Comparison of ENCODE assay signal across 8 cellular contexts in genomic region chrX:102768984-102769761, GRCh38. TPM values are rescaled to one million over a fixed set of nuclear protein-coding genes. Genes with fewer than 3 reads are reported as not detected.
DNase-seq lines count a peak whose midpoint lies in the region; ATAC-seq and TF ChIP-seq lines count a peak whose summit lies in the region.

No MANE protein-coding gene starts in this region.

- peak overlapping the region; percentile 99 for H3K27ac Mint-ChIP-seq in Caco-2 (ENCODE audit: unreplicated experiment)

- TF ChIP-seq CTCF in Caco-2 (IDR thresholded peaks at IDR 0.05; ENCODE audit: insufficient read depth in 1 of 2, low read depth in 1 of 2, low read length in 1 of 2, severe bottlenecking in 1 of 2, unreplicated experiment in 1 of 2) (no peak), GM20000 (IDR thresholded peaks at IDR 0.05; ENCODE audit: extremely low read depth, missing control alignments) (no peak), epithelial cell of esophagus (IDR thresholded peaks at IDR 0.05; ENCODE audit: insufficient read depth, low read depth, low read length, missing control alignments) (no peak), mucosa of descending colon (IDR thresholded peaks at IDR 0.05) (no peak)

- H3K9me3 ChIP-seq in Caco-2: no peaks in the 10 kb centered on the region
- H3K9me3 ChIP-seq in mucosa of descending colon: no peaks in the 10 kb centered on the region

- CTCF ChIA-PET in Caco-2 (lab: Charles Lee): no interaction called here

- POLR2A ChIA-PET in Caco-2 (lab: Charles Lee): interaction anchor here (0.6 kb wide), 1 partner anchor 180 kb away, joined by 3 read pairs; no protein-coding TSS in a partner anchor

- intact Hi-C loops in Caco-2 (cut with micrococcal nuclease; ENCODE audit: unreplicated experiment): loop anchor here (2.0 kb wide), 1 partner anchor 110 kb away; no protein-coding TSS in a partner anchor
- intact Hi-C loops in mucosa of descending colon (cut with DNase I, micrococcal nuclease): no loop called here

- H3K9me3 Mint-ChIP-seq in Caco-2 (ENCODE audit: unreplicated experiment): no peaks in the 10 kb centered on the region

- H3K4me1 Mint-ChIP-seq in Caco-2 (ENCODE audit: low read depth, unreplicated experiment): no peaks in the 10 kb centered on the region

- BruUV-seq in Caco-2 (replicated peaks; lab: Mats Ljungman, UMichigan): TSS peak; percentile 52

- peak overlapping the region; percentile 88 for H3K4me3 Mint-ChIP-seq in Caco-2 (ENCODE audit: unreplicated experiment)

- peak; percentile 85 to 89 for DNase-seq in Caco-2
- DNase-seq in GM20000 (ENCODE audit: low spot score): peak; percentile 68
- peak; percentile 71 for DNase-seq in HS-5 (ENCODE audit: low read depth)
- peak; percentile 48 to 51 for DNase-seq in NOMO-1 (lab: John Stamatoyannopoulos, UW; ENCODE audit: unreplicated experiment in 2 of 2)
- peak; percentile 58 for DNase-seq in activated CD8-positive, alpha-beta memory T cell treated with anti-CD3 and anti-CD28 coated beads, Interleukin-2, amount 50 U/mL, for 1 hour (ENCODE audit: extremely low read depth)
- peak; percentile 90 for DNase-seq in epithelial cell of esophagus (ENCODE audit: low read depth)
- DNase-seq in mucosa of descending colon: peak; percentile 53 to 90 (median 65)
- DNase-seq in stimulated activated CD8-positive, alpha-beta memory T cell treated with anti-CD3 and anti-CD28 coated beads, Interleukin-2, amount 100 ng/mL, for 48 hours (ENCODE audit: low read depth in 2 of 2): peak; percentile 45 to 66

- peak overlapping the region; percentile 59 for H3K4me3 ChIP-seq in Caco-2 (ENCODE audit: low read depth, low read length)
- H3K4me3 ChIP-seq in epithelial cell of esophagus (ENCODE audit: low read length): peak overlapping the region; percentile 75
- H3K4me3 ChIP-seq in mucosa of descending colon: peak overlapping the region; percentile 19

- H3K27me3 ChIP-seq in Caco-2 (replicated peaks; ENCODE audit: control insufficient read depth, insufficient read depth, low read length): no peaks in the 10 kb centered on the region

- peaks cover 11% of the 10 kb centered on the region for H3K36me3 Mint-ChIP-seq in Caco-2 (ENCODE audit: insufficient read depth, unreplicated experiment)

- ATAC-seq in mucosa of descending colon: peak; percentile 98

- no peaks in the 10 kb centered on the region for H3K36me3 ChIP-seq in Caco-2 (ENCODE audit: control insufficient read depth, insufficient read depth, low read length)
- no peaks in the 10 kb centered on the region for H3K36me3 ChIP-seq in mucosa of descending colon (ENCODE audit: low read depth)

- H3K27me3 Mint-ChIP-seq in Caco-2 (ENCODE audit: insufficient read depth, unreplicated experiment): no peaks in the 10 kb centered on the region

- H3K4me1 ChIP-seq in Caco-2 (no peaks in the 10 kb centered on the region), mucosa of descending colon (ENCODE audit: low read depth) (no peaks in the 10 kb centered on the region)

RNA-seq across cellular contexts. Expression of gene GPRASP3, which starts 48.6 kb away (rescaled TPM):
- total RNA-seq in Caco-2 (2022): 2.6 and 2.8 TPM in 2 replicates
- total RNA-seq in mucosa of descending colon: 10 to 100 TPM in 1 of 3 donors, 1 to 10 TPM in 2; 1.4 to 11.4 (median 2.2) TPM

RNA-seq across cellular contexts. Expression of gene GPRASP2, which starts 56.9 kb away (rescaled TPM):
- total RNA-seq in Caco-2 (2022): 1.9 and 2.7 TPM in 2 replicates
- total RNA-seq in mucosa of descending colon: 10 to 100 TPM in 1 of 3 donors, 1 to 10 TPM in 2; 2.2 to 11.4 (median 2.8) TPM

Comparison
In these comparisons a context has a peak if more than half of its experiments do, and no peak if none do; other contexts are left out.
1. Peak in every context shown above with its lines: DNase-seq, ATAC-seq and H3K4me3 ChIP-seq.
2. H3K4me3 ChIP-seq: peak in every context shown above with its lines; median percentile 75 in epithelial cell of esophagus; 59 in Caco-2; 19 in mucosa of descending colon.